Comparison of ENCODE assay signal across 17 cellular contexts in genomic region chr17:63275968-63276349, GRCh38.
DNase-seq lines count a peak whose midpoint lies in the region; ATAC-seq and TF ChIP-seq lines count a peak whose summit lies in the region.
"Had no signal": no experiment of that assay in that cellular context is flagged by ENCODE, and none has a peak within 500 bp of the region (broad histone marks: within the 10 kb centered on the region; RNA-seq: fewer than 3 reads in every experiment).

No MANE protein-coding gene starts in this region.

- H3K27me3 ChIP-seq in mammary epithelial cell (ENCODE audit: insufficient read depth, low read length) (no peaks in the 10 kb centered on the region), breast epithelium (no peaks in the 10 kb centered on the region), adrenal gland (no peaks in the 10 kb centered on the region)
- H3K27me3 ChIP-seq: cardiac muscle cell had no signal

- peaks cover 36% of the 10 kb centered on the region for H3K79me2 ChIP-seq in mammary epithelial cell (ENCODE audit: insufficient read depth, low read length)

- peak overlapping the region; percentile 62 for H3K4me2 ChIP-seq in mammary epithelial cell (ENCODE audit: insufficient read depth, low read depth, low read length)

- CTCF ChIA-PET in mammary epithelial cell (lab: Charles Lee; ENCODE audit: low non-redundant PET), result no interaction called here

- DNase-seq in mammary epithelial cell (no peak), breast epithelium (ENCODE audit: low spot score in 2 of 2) (no peak), SK-MEL-5 (ENCODE audit: low read depth, low spot score) (peak; percentile 38), fibroblast of the aortic adventitia (ENCODE audit: low read depth) (peak; percentile 49), substantia nigra (lab: John Stamatoyannopoulos, UW) (no peak), adrenal gland (no peak), DMS153 treated with DMSO at 0.1 percent for 48 hours (lab: John Stamatoyannopoulos, UW; ENCODE audit: unreplicated experiment) (no peak)
- DNase-seq: activated CD4-positive, alpha-beta T cell treated with anti-CD3 and anti-CD28 coated beads, Interleukin-2, amount 50 U/mL, for 1 hour; activated T-cell treated with anti-CD3 and anti-CD28 coated beads, Interleukin-2, amount 50 U/mL, for 4 hours; naive thymus-derived CD8-positive, alpha-beta T cell; NCI-H146; psoas muscle; stimulated activated CD4-positive, alpha-beta T cell treated with anti-CD3 and anti-CD28 coated beads, Interleukin-12 subunit alpha, Interleukin-12 subunit beta, amount 100 ng/mL, for 4 hours; stimulated activated naive CD4-positive, alpha-beta T cell had no signal

- intact Hi-C loops in mammary epithelial cell (cut with micrococcal nuclease) (no loop called here), breast epithelium (cut with DNase I; ENCODE audit: low total_unique reads) (loop anchor here (10.0 kb wide), 1 partner anchor 379 kb away; no protein-coding TSS in a partner anchor), adrenal gland (cut with DNase I) (no loop called here)

- BruUV-seq in mammary epithelial cell (replicated peaks; lab: Mats Ljungman, UMichigan), result no TSS peak

- WGBS in mammary epithelial cell (ENCODE audit: low coverage, missing lambda C conversion rate), result 70% methylated on average over 2 of the region's 2 CpGs
- 72 to 83% (median 80%) methylated on average over 2 of the region's 2 CpGs for WGBS in adrenal gland, 4 donors

- H2AFZ ChIP-seq in mammary epithelial cell (ENCODE audit: low read depth, low read length), result no peak overlapping the region

- H4K20me1 ChIP-seq in mammary epithelial cell (ENCODE audit: insufficient read depth, low read length), result no peaks in the 10 kb centered on the region

- TF ChIP-seq CTCF in mammary epithelial cell (conservative IDR thresholded peaks at IDR 0.05 in 1 of 2, IDR thresholded peaks at IDR 0.05 in 1 of 2; ENCODE audit: extremely low read depth in 1 of 2, insufficient read depth in 1 of 2, low read depth in 1 of 2, low read length in 2 of 2) (no peak), breast epithelium (IDR thresholded peaks at IDR 0.05) (no peak), fibroblast of the aortic adventitia (IDR thresholded peaks at IDR 0.05; ENCODE audit: insufficient read depth, low read length) (no peak), adrenal gland (IDR thresholded peaks at IDR 0.05) (no peak)

- dilution Hi-C loops in mammary epithelial cell (cut with HindIII; ENCODE audit: low sequenced_read_pairs), result no loop called here

- no peak overlapping the region for H3K4me3 ChIP-seq in mammary epithelial cell (replicated peaks in 1 of 3; ENCODE audit: insufficient read depth in 1 of 3, low read depth in 2 of 3, low read length in 3 of 3)
- H3K4me3 ChIP-seq in breast epithelium, result no peak overlapping the region
- H3K4me3 ChIP-seq in fibroblast of the aortic adventitia (ENCODE audit: low read depth, low read length), result no peak overlapping the region
- no peak overlapping the region for H3K4me3 ChIP-seq in adrenal gland
- H3K4me3 ChIP-seq: cardiac muscle cell, lung, psoas muscle had no signal

- in situ Hi-C loops in mammary epithelial cell (cut with MboI; ENCODE audit: low sequenced_read_pairs in 2 of 2), result no loop called here
- in situ Hi-C loops in SK-MEL-5 (cut with HindIII; ENCODE audit: low pct_unique_long_range_greater_than_20kb, low sequenced_read_pairs), result no loop called here

- no peaks in the 10 kb centered on the region for H3K36me3 ChIP-seq in mammary epithelial cell (ENCODE audit: insufficient read depth, low read length)
- H3K36me3 ChIP-seq in breast epithelium, result no peaks in the 10 kb centered on the region
- H3K36me3 ChIP-seq in adrenal gland (replicated peaks in 1 of 2), result no peaks in the 10 kb centered on the region

- no peak overlapping the region for H3K9ac ChIP-seq in mammary epithelial cell (ENCODE audit: insufficient read depth, low read length)

- H3K9me3 ChIP-seq in mammary epithelial cell (replicated peaks; ENCODE audit: insufficient read depth, low read length) (no peaks in the 10 kb centered on the region), breast epithelium (no peaks in the 10 kb centered on the region), adrenal gland (replicated peaks in 1 of 3) (no peaks in the 10 kb centered on the region)
- H3K9me3 ChIP-seq: psoas muscle had no signal

- TF ChIP-seq POLR2A in breast epithelium (IDR thresholded peaks at IDR 0.05), result no peak
- no peak for TF ChIP-seq POLR2A in adrenal gland (IDR thresholded peaks at IDR 0.05)

- H3K4me1 ChIP-seq in mammary epithelial cell (ENCODE audit: insufficient read depth, low read length) (peaks cover 66% of the 10 kb centered on the region), breast epithelium (no peaks in the 10 kb centered on the region), adrenal gland (replicated peaks in 1 of 2) (peaks cover 0 to 23% of the 10 kb centered on the region in 2 donors)
- H3K4me1 ChIP-seq: psoas muscle had no signal

- no peak for ATAC-seq in GM21390 (IDR thresholded peaks at IDR 0.05; ENCODE audit: unreplicated experiment)
- ATAC-seq: naive thymus-derived CD8-positive, alpha-beta T cell had no signal

- H3K27ac ChIP-seq in mammary epithelial cell (ENCODE audit: insufficient read depth, low read depth, low read length), result peak overlapping the region; percentile 86
- H3K27ac ChIP-seq in breast epithelium, result no peak overlapping the region
- no peak overlapping the region for H3K27ac ChIP-seq in substantia nigra (ENCODE audit: low read depth, low read length, poor library complexity, severe bottlenecking)
- no peak overlapping the region for H3K27ac ChIP-seq in adrenal gland
- H3K27ac ChIP-seq: cardiac muscle cell, psoas muscle had no signal

Comparison
In these comparisons a context has a peak if more than half of its experiments do, and no peak if none do; other contexts are left out.
1. DNase-seq: peak in SK-MEL-5 (single experiment) and fibroblast of the aortic adventitia (single experiment); none in mammary epithelial cell (single experiment), breast epithelium (0 of 2), substantia nigra (0 of 49), adrenal gland (0 of 7) and DMS153 treated with DMSO at 0.1 percent for 48 hours (single experiment).